ENCODE assay signal across 22 cellular contexts in genomic region chr15:63996794-63997357, GRCh38. TPM values are rescaled to one million over a fixed set of nuclear protein-coding genes. Genes with fewer than 3 reads are reported as not detected.
DNase-seq lines count a peak whose midpoint lies in the region; ATAC-seq and TF ChIP-seq lines count a peak whose summit lies in the region.
"Had no signal": no experiment of that assay in that cellular context is flagged by ENCODE, and none has a peak within 500 bp of the region (broad histone marks: within the 10 kb centered on the region; RNA-seq: fewer than 3 reads in every experiment).

No MANE protein-coding gene starts in this region.

- no peak overlapping the region for H3K4me3 ChIP-seq in HEK293 (ENCODE audit: low read depth, low read length)
- H3K4me3 ChIP-seq in neutrophil (ENCODE audit: low read depth in 1 of 2, low read length in 1 of 2) = no peak overlapping the region
- H3K4me3 ChIP-seq in mesendoderm (ENCODE audit: low read length) = no peak overlapping the region
- H3K4me3 ChIP-seq: Peyer's patch had no signal

- H3K4ac ChIP-seq in mesendoderm (ENCODE audit: low read depth, low read length) = no peak overlapping the region

- no peak overlapping the region for H3K4me3 Mint-ChIP-seq in T-helper 1 cell treated with Interleukin-12 subunit alpha and Interleukin-12 subunit beta and Interleukin-4 antibody, amounts not matched to agents 30 μg/mL and 1 μg/mL, for 36 hours
- H3K4me3 Mint-ChIP-seq in effector memory CD8-positive, alpha-beta T cell = no peak overlapping the region

- peaks cover 5% of the 10 kb centered on the region for H3K36me3 Mint-ChIP-seq in T-helper 1 cell treated with Interleukin-12 subunit alpha and Interleukin-12 subunit beta and Interleukin-4 antibody, amounts not matched to agents 30 μg/mL and 1 μg/mL, for 36 hours (ENCODE audit: low read depth)
- peaks cover 3% of the 10 kb centered on the region for H3K36me3 Mint-ChIP-seq in effector memory CD8-positive, alpha-beta T cell (ENCODE audit: insufficient read depth)
- H3K36me3 Mint-ChIP-seq: CD8-positive, alpha-beta memory T cell had no signal

- no peak overlapping the region for H2BK5ac ChIP-seq in mesendoderm (ENCODE audit: low read length)

- H3K23ac ChIP-seq in mesendoderm (ENCODE audit: low read length) = no peak overlapping the region

- H3K4me1 ChIP-seq in HEK293 (ENCODE audit: control insufficient read depth, insufficient read depth, low read length) (no peaks in the 10 kb centered on the region), neutrophil (ENCODE audit: control insufficient read depth in 1 of 2, insufficient read depth in 1 of 2, low read depth in 1 of 2, low read length in 1 of 2) (peaks cover 73 to 86% of the 10 kb centered on the region in 2 experiments), mesendoderm (ENCODE audit: control insufficient read depth, low read depth, low read length) (no peaks in the 10 kb centered on the region)

- no peak overlapping the region for H3K4me2 ChIP-seq in mesendoderm (ENCODE audit: low read length)

- H3K27me3 Mint-ChIP-seq in T-helper 1 cell treated with Interleukin-12 subunit alpha and Interleukin-12 subunit beta and Interleukin-4 antibody, amounts not matched to agents 30 μg/mL and 1 μg/mL, for 36 hours (ENCODE audit: low read depth) = peaks cover 11% of the 10 kb centered on the region
- H3K27me3 Mint-ChIP-seq in effector memory CD8-positive, alpha-beta T cell = peaks cover 0 to 15% of the 10 kb centered on the region in 2 donors

- H3K9me3 ChIP-seq in HEK293 (ENCODE audit: control insufficient read depth, insufficient read depth, low read depth, low read length) (no peaks in the 10 kb centered on the region), neutrophil (no peaks in the 10 kb centered on the region)
- H3K9me3 ChIP-seq: Peyer's patch had no signal

- H4K5ac ChIP-seq in mesendoderm (ENCODE audit: low read length) = no peak overlapping the region

- H3K27ac ChIP-seq in HEK293 (ENCODE audit: extremely low read depth, low read depth, low read length) (no peak overlapping the region), neutrophil (peak overlapping the region; percentile 23), mesendoderm (ENCODE audit: low read depth, low read length) (no peak overlapping the region)
- H3K27ac ChIP-seq: Peyer's patch had no signal

- no peak overlapping the region for H2BK120ac ChIP-seq in mesendoderm (ENCODE audit: low read depth, low read length)

- TF ChIP-seq CTCF in HEK293 (tag by site-specific recombination; IDR thresholded peaks at IDR 0.05) = no peak
- no peak for TF ChIP-seq CTCF in neutrophil (IDR thresholded peaks at IDR 0.05)

- H3K56ac ChIP-seq in mesendoderm (ENCODE audit: low read length) = no peak overlapping the region

- no peaks in the 10 kb centered on the region for H3K36me3 ChIP-seq in HEK293 (ENCODE audit: control insufficient read depth in 2 of 2, insufficient read depth in 1 of 2, low read length in 2 of 2)
- H3K36me3 ChIP-seq in neutrophil = peaks cover 8% of the 10 kb centered on the region
- no peaks in the 10 kb centered on the region for H3K36me3 ChIP-seq in mesendoderm (ENCODE audit: control insufficient read depth, insufficient read depth, low read length)
- H3K36me3 ChIP-seq: Peyer's patch had no signal

- no peak overlapping the region for H3K9ac ChIP-seq in mesendoderm (ENCODE audit: low read length)

- CTCF ChIA-PET in HEK293 (lab: Yijun Ruan, JAX) = no interaction called here

- H4K8ac ChIP-seq in mesendoderm (ENCODE audit: low read depth, low read length) = no peak overlapping the region

- ATAC-seq in effector memory CD8-positive, alpha-beta T cell (replicated peaks) = no peak
- no peak for ATAC-seq in HG03139 (IDR thresholded peaks at IDR 0.05; ENCODE audit: unreplicated experiment)
- ATAC-seq: Right ventricle myocardium inferior had no signal

- H3K27me3 ChIP-seq in neutrophil = no peaks in the 10 kb centered on the region
- no peaks in the 10 kb centered on the region for H3K27me3 ChIP-seq in mesendoderm (ENCODE audit: insufficient read depth, low read length, poor library complexity)
- H3K27me3 ChIP-seq: Peyer's patch had no signal

- no peaks in the 10 kb centered on the region for H3K9me3 Mint-ChIP-seq in T-helper 1 cell treated with Interleukin-12 subunit alpha and Interleukin-12 subunit beta and Interleukin-4 antibody, amounts not matched to agents 30 μg/mL and 1 μg/mL, for 36 hours
- H3K9me3 Mint-ChIP-seq in effector memory CD8-positive, alpha-beta T cell = no peaks in the 10 kb centered on the region
- H3K9me3 Mint-ChIP-seq: CD8-positive, alpha-beta memory T cell had no signal

- WGBS in mesendoderm (ENCODE audit: extremely low coverage, insufficient coverage, low lambda C conversion rate) = no CpG with 5 or more reads among the region's 4 CpGs

- DNase-seq in T-helper 1 cell = no peak
- DNase-seq in effector memory CD8-positive, alpha-beta T cell = no peak
- no peak for DNase-seq in mesendoderm
- DNase-seq in stimulated activated CD4-positive, alpha-beta T cell treated with anti-CD3 and anti-CD28 coated beads, Interleukin-15, amount 100 ng/mL, for 24 hours = no peak
- DNase-seq: AML-193; C1 segment of cervical spinal cord; Calu3; CD8-positive, alpha-beta memory T cell; DMS153; HCEC 1CT; Kasumi-1; NCI-H187; NCI-H2107; NCI-H2227 treated with DMSO at 0.1 percent for 48 hours; NCI-H510A; NCI-H748 treated with DMSO at 0.1 percent for 48 hours had no signal

- H2AK5ac ChIP-seq in mesendoderm (ENCODE audit: low read length) = no peak overlapping the region

- H3K79me2 ChIP-seq in mesendoderm (ENCODE audit: control insufficient read depth, insufficient read depth, low read length) = no peaks in the 10 kb centered on the region

- H2BK15ac ChIP-seq in mesendoderm (replicated peaks; ENCODE audit: low read depth) = no peak overlapping the region

- H3K79me1 ChIP-seq in mesendoderm (ENCODE audit: low read length) = no peaks in the 10 kb centered on the region

- POLR2A ChIA-PET in HEK293 (lab: Yijun Ruan, JAX) = no interaction called here

- H3K4me1 Mint-ChIP-seq in T-helper 1 cell treated with Interleukin-12 subunit alpha and Interleukin-12 subunit beta and Interleukin-4 antibody, amounts not matched to agents 30 μg/mL and 1 μg/mL, for 36 hours (ENCODE audit: low read depth) = peaks cover 55% of the 10 kb centered on the region
- H3K4me1 Mint-ChIP-seq in effector memory CD8-positive, alpha-beta T cell (ENCODE audit: low read depth in 2 of 2) = peaks cover 3 to 24% of the 10 kb centered on the region in 2 donors

- no peak overlapping the region for H3K18ac ChIP-seq in mesendoderm (ENCODE audit: low read length)

- H3K27ac Mint-ChIP-seq in T-helper 1 cell treated with Interleukin-12 subunit alpha and Interleukin-12 subunit beta and Interleukin-4 antibody, amounts not matched to agents 30 μg/mL and 1 μg/mL, for 36 hours = peak overlapping the region; percentile 22
- peak overlapping the region; percentile 51 to 65 for H3K27ac Mint-ChIP-seq in effector memory CD8-positive, alpha-beta T cell

TF ChIP-seq in HEK293, 187 proteins besides CTCF, POLR2A, EP300 and RAD21:
- TF ChIP-seq KLF1 (tag by site-specific recombination; IDR thresholded peaks at IDR 0.05) = peak; percentile 81
- TF ChIP-seq ZNF174 (tag by site-specific recombination; IDR thresholded peaks at IDR 0.05) = no peak
- TF ChIP-seq ZNF266 (tag by site-specific recombination; IDR thresholded peaks at IDR 0.05; ENCODE audit: low read depth) = no peak
TF ChIP-seq in HEK293: peak in this region for 1.

RNA-seq across cellular contexts. Expression of gene DAPK2, which starts 49.4 kb away (rescaled TPM):
- 0.53 TPM for polyA plus RNA-seq in mesendoderm (2013, experiment 1 of 2)
- 0.49 TPM for polyA plus RNA-seq in mesendoderm (2013, experiment 2 of 2)
